ENCODE assay signal across 27 cellular contexts in genomic region chr19:8054169-8054568, GRCh38. TPM values are rescaled to one million over a fixed set of nuclear protein-coding genes. Genes with fewer than 3 reads are reported as not detected.
DNase-seq lines count a peak whose midpoint lies in the region; ATAC-seq and TF ChIP-seq lines count a peak whose summit lies in the region.
"Had no signal": no experiment of that assay in that cellular context is flagged by ENCODE, and none has a peak within 500 bp of the region (broad histone marks: within the 10 kb centered on the region; RNA-seq: fewer than 3 reads in every experiment).

No MANE protein-coding gene starts in this region.

- no peak for ATAC-seq in GM18498 (IDR thresholded peaks at IDR 0.05; ENCODE audit: unreplicated experiment)
- ATAC-seq: K562 had no signal

- H3K4me3 ChIP-seq in H7 (ENCODE audit: insufficient read depth, low read depth, low read length) = no peak overlapping the region
- H3K4me3 ChIP-seq in endodermal cell (ENCODE audit: low read length) = no peak overlapping the region
- H3K4me3 ChIP-seq in thyroid gland (replicated peaks in 1 of 3) = no peak overlapping the region
- H3K4me3 ChIP-seq in brain microvascular endothelial cell (ENCODE audit: low read depth, low read length) = no peak overlapping the region
- H3K4me3 ChIP-seq: GM23248, K562, PC-9, SJSA1 had no signal

- H3K27me3 Mint-ChIP-seq in endodermal cell (ENCODE audit: insufficient read depth) = peaks cover 18% of the 10 kb centered on the region

- H3K4me1 ChIP-seq in endodermal cell (ENCODE audit: control insufficient read depth, insufficient read depth, low read length) (no peaks in the 10 kb centered on the region), thyroid gland (peaks cover 0 to 9% of the 10 kb centered on the region in 2 donors)
- H3K4me1 ChIP-seq: SJSA1 had no signal

- in situ Hi-C loops in brain microvascular endothelial cell (cut with HindIII; ENCODE audit: low pct_ligation_motif_present, low sequenced_read_pairs) = no loop called here

- peaks cover 11% of the 10 kb centered on the region for H3K27me3 ChIP-seq in H7 (ENCODE audit: control insufficient read depth, insufficient read depth, low read length)
- peaks cover 11% of the 10 kb centered on the region for H3K27me3 ChIP-seq in endodermal cell (ENCODE audit: control insufficient read depth, insufficient read depth, low read length, poor library complexity, severe bottlenecking)
- no peaks in the 10 kb centered on the region for H3K27me3 ChIP-seq in thyroid gland
- no peaks in the 10 kb centered on the region for H3K27me3 ChIP-seq in brain microvascular endothelial cell (replicated peaks)

- WGBS in endodermal cell (ENCODE audit: insufficient coverage in 1 of 2, insufficient read length in 1 of 2), 2 experiments = 75 to 88% methylated on average over 7 to 9 of the region's 9 CpGs
- WGBS in thyroid gland, 2 donors = 42 to 70% methylated on average over 3 to 4 of the region's 9 CpGs

- H3K9me3 Mint-ChIP-seq in endodermal cell = no peaks in the 10 kb centered on the region
- H3K9me3 Mint-ChIP-seq: CD8-positive, alpha-beta memory T cell had no signal

- no peaks in the 10 kb centered on the region for H3K36me3 Mint-ChIP-seq in endodermal cell (ENCODE audit: low read depth)
- H3K36me3 Mint-ChIP-seq: CD8-positive, alpha-beta memory T cell had no signal

- no peak overlapping the region for H3K27ac Mint-ChIP-seq in endodermal cell

- H3K9ac ChIP-seq in endodermal cell (ENCODE audit: extremely low read depth, low read length, poor library complexity, severe bottlenecking) = no peak overlapping the region
- H3K9ac ChIP-seq: GM23248 had no signal

- H3K27ac ChIP-seq in endodermal cell (ENCODE audit: low read depth, low read length) (no peak overlapping the region), thyroid gland (no peak overlapping the region), brain microvascular endothelial cell (no peak overlapping the region)
- H3K27ac ChIP-seq: GM23248, PC-9, SJSA1 had no signal

- H3K9me3 ChIP-seq in endodermal cell (ENCODE audit: control insufficient read depth, low read length) (no peaks in the 10 kb centered on the region), thyroid gland (no peaks in the 10 kb centered on the region)
- H3K9me3 ChIP-seq: SJSA1 had no signal

- H3K36me3 ChIP-seq in H7 (replicated peaks; ENCODE audit: control insufficient read depth, insufficient read depth, low read length) = no peaks in the 10 kb centered on the region
- no peaks in the 10 kb centered on the region for H3K36me3 ChIP-seq in endodermal cell (ENCODE audit: control insufficient read depth, insufficient read depth, low read length)
- H3K36me3 ChIP-seq in thyroid gland = no peaks in the 10 kb centered on the region
- no peaks in the 10 kb centered on the region for H3K36me3 ChIP-seq in brain microvascular endothelial cell (replicated peaks)
- H3K36me3 ChIP-seq: SJSA1 had no signal

- peak; percentile 59 for DNase-seq in H7
- DNase-seq in endodermal cell = peak; percentile 72
- DNase-seq in mucosa of gallbladder (ENCODE audit: low spot score) = peak; percentile 12
- no peak for DNase-seq in thyroid gland
- DNase-seq in NCI-H1436 (lab: John Stamatoyannopoulos, UW) = no peak
- no peak for DNase-seq in brain microvascular endothelial cell
- DNase-seq: C1 segment of cervical spinal cord; CD8-positive, alpha-beta memory T cell; DMS79 treated with DMSO at 0.1 percent for 48 hours; GM23248; HCEC 1CT; Kasumi-1; NCI-H1092 treated with DMSO at 0.1 percent for 48 hours; NCI-H146; NCI-H1930; NCI-H2107; NCI-H524; NCI-H748 treated with DMSO at 0.1 percent for 48 hours; PC-9; Right ventricle myocardium superior; RPMI8226 had no signal

- TF ChIP-seq CTCF in endodermal cell (conservative IDR thresholded peaks at IDR 0.05) (no peak), thyroid gland (IDR thresholded peaks at IDR 0.05) (no peak), brain microvascular endothelial cell (IDR thresholded peaks at IDR 0.05; ENCODE audit: low read depth, low read length, missing control alignments) (no peak)

- no peak overlapping the region for H3K4me3 Mint-ChIP-seq in endodermal cell
- H3K4me3 Mint-ChIP-seq: CD8-positive, alpha-beta memory T cell had no signal

- intact Hi-C loops in thyroid gland (cut with DNase I) = no loop called here

- TF ChIP-seq POLR2A in thyroid gland (IDR thresholded peaks at IDR 0.05) = no peak

- H3K4me1 Mint-ChIP-seq in endodermal cell = peaks cover 13% of the 10 kb centered on the region

RNA-seq across cellular contexts. Expression of gene CCL25, which starts 1.6 kb away (rescaled TPM):
- total RNA-seq in H7 (2014; rRNA removed; shearing (Covaris generic)) = 1.9 TPM in 1 of 2 replicates, not detected in the other
- not detected for total RNA-seq in endodermal cell
- polyA plus RNA-seq in endodermal cell (2013, experiment 1 of 2) = 0.50 TPM
- 0.54 TPM for polyA plus RNA-seq in endodermal cell (2013, experiment 2 of 2)
- total RNA-seq in mucosa of gallbladder = not detected
- total RNA-seq in thyroid gland = not detected
- total RNA-seq: A673; CD8-positive, alpha-beta memory T cell; GM23248; HT1080; K562; M059J; PC-9; Right ventricle myocardium superior; SJSA1 had no signal
- polyA plus RNA-seq: CD8-positive, alpha-beta memory T cell; GM23248 had no signal

RNA-seq across cellular contexts. Expression of gene ELAVL1, which starts 48.7 kb away (rescaled TPM):
- 85.4 and 86.8 TPM in 2 replicates for total RNA-seq in H7 (2014; rRNA removed; shearing (Covaris generic))
- 100 to 1,000 TPM; 123 to 149 TPM for total RNA-seq in endodermal cell
- 151 TPM for polyA plus RNA-seq in endodermal cell (2013, experiment 1 of 2)
- 138 TPM for polyA plus RNA-seq in endodermal cell (2013, experiment 2 of 2)
- 68.9 TPM for total RNA-seq in mucosa of gallbladder
- 10 to 100 TPM; 24.2 to 46.7 (median 42.4) TPM for total RNA-seq in thyroid gland

Comparison
In these comparisons a context has a peak if more than half of its experiments do, and no peak if none do; other contexts are left out.
1. DNase-seq: peak in H7 (single experiment), endodermal cell (single experiment) and mucosa of gallbladder (single experiment); none in thyroid gland (0 of 2), NCI-H1436 (single experiment) and brain microvascular endothelial cell (single experiment).